ENCODE assay signal across 8 cellular contexts in genomic region chr7:2100278-2101205, GRCh38.
A peak's percentile ranks its signal among the peaks of the same experiment; 100 is the strongest.
DNase-seq lines count a peak whose midpoint lies in the region; ATAC-seq lines count a peak whose summit lies in the region.

No MANE protein-coding gene starts in this region.

- no peak overlapping the region for H3K27ac Mint-ChIP-seq in central memory CD8-positive, alpha-beta T cell (ENCODE audit: low read depth)

- peaks cover 11% of the 10 kb centered on the region for H3K36me3 ChIP-seq in BLaER1

- H3K4me3 ChIP-seq in BLaER1, result peak overlapping the region; percentile 18; the same call in 1 of the 2 replicates

- peaks cover 8% of the 10 kb centered on the region for H3K9me3 Mint-ChIP-seq in central memory CD8-positive, alpha-beta T cell

- no peaks in the 10 kb centered on the region for H3K9me3 ChIP-seq in BLaER1

- DNase-seq in central memory CD8-positive, alpha-beta T cell (ENCODE audit: low spot score in 2 of 2), result no peak
- no peak for DNase-seq in central memory CD4-positive, alpha-beta T cell
- DNase-seq in NCI-H146 (lab: John Stamatoyannopoulos, UW) (no peak), NCI-H1436 treated with DMSO at 0.1 percent for 48 hours (lab: John Stamatoyannopoulos, UW) (no peak)

- H3K27me3 Mint-ChIP-seq in central memory CD8-positive, alpha-beta T cell, result no peaks in the 10 kb centered on the region

- no peaks in the 10 kb centered on the region for H3K27me3 ChIP-seq in BLaER1

- peak overlapping the region; percentile 87 for H3K4me2 ChIP-seq in BLaER1

- H3K9ac ChIP-seq in BLaER1, result peak overlapping the region; percentile 54; the same call in 1 of the 2 replicates

- peaks cover 13% of the 10 kb centered on the region for H3K36me3 Mint-ChIP-seq in central memory CD8-positive, alpha-beta T cell (ENCODE audit: insufficient read depth)

- ATAC-seq in GM18511 (IDR thresholded peaks at IDR 0.05; ENCODE audit: unreplicated experiment), result peak; percentile 92
- peak; percentile 54 for ATAC-seq in HG03460 (IDR thresholded peaks at IDR 0.05; ENCODE audit: unreplicated experiment)
- peak; percentile 25 for ATAC-seq in central memory CD8-positive, alpha-beta T cell (replicated peaks; ENCODE audit: extremely low read depth, poor library complexity, severe bottlenecking)
- no peak for ATAC-seq in GM21737 (IDR thresholded peaks at IDR 0.05; ENCODE audit: unreplicated experiment)

- H3K27ac ChIP-seq in BLaER1, result peak overlapping the region; percentile 78

- peaks cover 100% of the 10 kb centered on the region for H3K4me1 ChIP-seq in BLaER1

- peaks cover 54% of the 10 kb centered on the region for H3K4me1 Mint-ChIP-seq in central memory CD8-positive, alpha-beta T cell

- no peak overlapping the region for H3K4me3 Mint-ChIP-seq in central memory CD8-positive, alpha-beta T cell

- H4K20me1 ChIP-seq in BLaER1, result peaks cover 61% of the 10 kb centered on the region
